Comparison of ENCODE assay signal across 8 cellular contexts in genomic region chr16:11742536-11743307, GRCh38. TPM values are rescaled to one million over a fixed set of nuclear protein-coding genes. Genes with fewer than 3 reads are reported as not detected.
A peak's percentile ranks its signal among the peaks of the same experiment; 100 is the strongest.
DNase-seq lines count a peak whose midpoint lies in the region; ATAC-seq and TF ChIP-seq lines count a peak whose summit lies in the region.

Gene TXNDC11, minus strand, starts transcription at chr16:11742857. Its CDS starts 127 bp downstream, at chr16:11742730.

- H3K4me3 Mint-ChIP-seq in activated T-cell treated with anti-CD3 and anti-CD28 coated beads, Interleukin-2, amount 50 U/mL, for 24 hours = peak within 1 kb of the TSS; percentile 92

- no peak for TF ChIP-seq CTCF in PC-9 (conservative IDR thresholded peaks at IDR 0.05)

- H3K9me3 Mint-ChIP-seq in activated T-cell treated with anti-CD3 and anti-CD28 coated beads, Interleukin-2, amount 50 U/mL, for 24 hours = no peaks in the 10 kb centered on the region

- peak within 1 kb of the TSS; percentile 93 for H3K9ac ChIP-seq in mucosa of stomach (ENCODE audit: low read length)

- H3K4me1 ChIP-seq in PC-9 (replicated peaks; ENCODE audit: insufficient read depth) (peaks cover 19% of the 10 kb centered on the region), mucosa of stomach (ENCODE audit: control insufficient read depth, insufficient read depth, low read length) (peaks cover 42% of the 10 kb centered on the region)

- BruUV-seq in PC-9 (replicated peaks; lab: Mats Ljungman, UMichigan) = no TSS peak

- peak; percentile 84 for ATAC-seq in GM21619 (IDR thresholded peaks at IDR 0.05; ENCODE audit: unreplicated experiment)

- peaks cover 43% of the 10 kb centered on the region for H3K36me3 Mint-ChIP-seq in activated T-cell treated with anti-CD3 and anti-CD28 coated beads, Interleukin-2, amount 50 U/mL, for 24 hours (ENCODE audit: low read depth)

- CTCF ChIA-PET in PC-9 (lab: Charles Lee) = interaction anchor here (0.7 to 0.8 kb wide), 2 partner anchors 39 to 55 kb away, joined by 9 to 16 read pairs; partner anchors contain the start of gene ZC3H7A

- intact Hi-C loops in PC-9 (cut with micrococcal nuclease; ENCODE audit: unreplicated experiment) = loop anchor here (2.0 to 10.0 kb wide), 3 partner anchors 55 to 602 kb away; partner anchors contain the start of gene ZC3H7A

- peak; percentile 90 for TF ChIP-seq POLR2A in erythroblast (IDR thresholded peaks at IDR 0.05; ENCODE audit: low read length)

- H3F3A ChIP-seq in PC-9 (ENCODE audit: insufficient read depth, low read depth) = peaks cover 14% of the 10 kb centered on the region; the same call in 1 of the 2 replicates

- POLR2A ChIA-PET in PC-9 (lab: Charles Lee; ENCODE audit: unreplicated experiment) = interaction anchor here (0.6 to 1.0 kb wide), 8 partner anchors 55 to 487 kb away, joined by 3 to 6 read pairs (median 4); partner anchors contain the start of genes RSL1D1, SOCS1 and ZC3H7A

- peaks cover 32% of the 10 kb centered on the region for H4K20me1 ChIP-seq in PC-9 (ENCODE audit: insufficient read depth)

- no peaks in the 10 kb centered on the region for H3K27me3 ChIP-seq in PC-9 (ENCODE audit: insufficient read depth, low read depth)
- H3K27me3 ChIP-seq in mucosa of stomach (ENCODE audit: control insufficient read depth, insufficient read depth, low read length) = no peaks in the 10 kb centered on the region

- H3K36me3 ChIP-seq in PC-9 (ENCODE audit: low read depth) (no peaks in the 10 kb centered on the region), mucosa of stomach (ENCODE audit: control insufficient read depth, insufficient read depth, low read length) (no peaks in the 10 kb centered on the region)

- H3K27ac Mint-ChIP-seq in activated T-cell treated with anti-CD3 and anti-CD28 coated beads, Interleukin-2, amount 50 U/mL, for 24 hours = peak within 1 kb of the TSS; percentile 97

- peaks cover 51% of the 10 kb centered on the region for H3K4me1 Mint-ChIP-seq in activated T-cell treated with anti-CD3 and anti-CD28 coated beads, Interleukin-2, amount 50 U/mL, for 24 hours (ENCODE audit: low read depth)

- H2AFZ ChIP-seq in PC-9 = peak within 1 kb of the TSS; percentile 88

- no peaks in the 10 kb centered on the region for H3K9me3 ChIP-seq in PC-9 (ENCODE audit: insufficient read depth, low read depth)
- no peaks in the 10 kb centered on the region for H3K9me3 ChIP-seq in mucosa of stomach (ENCODE audit: control insufficient read depth, low read length)

- DNase-seq in DMS153 (lab: John Stamatoyannopoulos, UW) (peak; percentile 97), PC-9 (peak; percentile 89 to 100), erythroblast (lab: John Stamatoyannopoulos, UW) (peak; percentile 98 to 99)
- DNase-seq in Jurkat, Clone E6-1 (ENCODE audit: low read depth, low spot score) = peak; percentile 94
- peak; percentile 100 for DNase-seq in activated T-cell treated with anti-CD3 and anti-CD28 coated beads, Interleukin-2, amount 50 U/mL, for 24 hours
- DNase-seq in stimulated activated CD8-positive, alpha-beta memory T cell treated with anti-CD3 and anti-CD28 coated beads, Interleukin-7, amount 100 ng/mL, for 1 hour (ENCODE audit: low read depth in 2 of 2) = peak; percentile 99

- peaks cover 43% of the 10 kb centered on the region for H3K79me2 ChIP-seq in PC-9 (ENCODE audit: low read depth)

- H3K27ac ChIP-seq in PC-9 = peak within 1 kb of the TSS; percentile 78

- no peaks in the 10 kb centered on the region for H3K9me2 ChIP-seq in PC-9 (ENCODE audit: insufficient read depth)

- peak within 1 kb of the TSS; percentile 77 for H3K4me3 ChIP-seq in Jurkat, Clone E6-1 (ENCODE audit: low read length)
- H3K4me3 ChIP-seq in PC-9 = peak within 1 kb of the TSS; percentile 89
- peak within 1 kb of the TSS; percentile 81 for H3K4me3 ChIP-seq in mucosa of stomach (ENCODE audit: low read length)

- no peaks in the 10 kb centered on the region for H3K27me3 Mint-ChIP-seq in activated T-cell treated with anti-CD3 and anti-CD28 coated beads, Interleukin-2, amount 50 U/mL, for 24 hours

- peak within 1 kb of the TSS; percentile 85 for H3K4me2 ChIP-seq in PC-9

RNA-seq across cellular contexts. Expression of gene TXNDC11, which starts in this region (rescaled TPM):
- 17.9 TPM for polyA plus RNA-seq in Jurkat, Clone E6-1 (2012; ENCODE audit: insufficient read depth, insufficient read length)
- total RNA-seq in PC-9 (2021) = 30.9 and 40.9 TPM in 2 replicates

Comparison
In these comparisons a context has a peak if more than half of its experiments do, and no peak if none do; other contexts are left out.
1. Peak in every context shown above with its lines: DNase-seq, ATAC-seq, H3K4me3 ChIP-seq and H3K27ac ChIP-seq.